18 cellular contexts compared by ENCODE assay signal in genomic region chr15:88975891-88976290, GRCh38.
"Had no signal": no experiment of that assay in that cellular context is flagged by ENCODE, and none has a peak within 500 bp of the region (broad histone marks: within the 10 kb centered on the region; RNA-seq: fewer than 3 reads in every experiment).

No MANE protein-coding gene starts in this region.

- H3K4me3 ChIP-seq: left ventricle myocardium inferior, right atrium auricular region, spleen, testis, vagina had no signal

- H3K9me3 ChIP-seq: testis, vagina had no signal

- H3K27me3 ChIP-seq: right atrium auricular region, testis, vagina had no signal

- H3K4me1 ChIP-seq: left ventricle myocardium inferior, right atrium auricular region, spleen, testis, vagina had no signal

- DNase-seq: activated CD4-positive, alpha-beta memory T cell treated with anti-CD3 and anti-CD28 coated beads for 36 hours; activated CD4-positive, alpha-beta T cell treated with anti-CD3 and anti-CD28 coated beads for 48 hours; activated CD4-positive, CD25-positive, alpha-beta regulatory T cell; activated naive CD4-positive, alpha-beta T cell treated with anti-CD3 and anti-CD28 coated beads for 36 hours; activated T-cell treated with anti-CD3 and anti-CD28 coated beads, Interleukin-2, amount 50 U/mL, for 48 hours; anterior cingulate cortex; hippocampal formation; kidney glomerular epithelial cell; left ventricle myocardium inferior; natural killer cell; spleen; stimulated activated CD4-positive, alpha-beta T cell treated with anti-CD3 and anti-CD28 coated beads, Interleukin-4, amount 100 ng/mL, for 1 hour; stimulated activated naive CD4-positive, alpha-beta T cell; testis had no signal

- H3K36me3 ChIP-seq: left ventricle myocardium inferior, right atrium auricular region, spleen, vagina had no signal

- FAIRE-seq: frontal cortex had no signal

- H3K27ac ChIP-seq: epithelial cell of prostate, left ventricle myocardium inferior, right atrium auricular region, spleen, testis, vagina had no signal

- ATAC-seq: natural killer cell had no signal
